Comparison of ENCODE assay signal across 8 cellular contexts in genomic region chr19:36489139-36489919, GRCh38.
DNase-seq lines count a peak whose midpoint lies in the region; ATAC-seq and TF ChIP-seq lines count a peak whose summit lies in the region.

ZNF566 (minus strand) TSS chr19:36489561; CDS start chr19:36476557, 13,004 bp downstream.

- peak within 1 kb of the TSS; percentile 98 for H3K27ac ChIP-seq in cingulate gyrus (ENCODE audit: low read depth, low read length)

- peak; percentile 89 to 95 for DNase-seq in AML-193 (lab: John Stamatoyannopoulos, UW)
- DNase-seq in NCI-H510A (lab: John Stamatoyannopoulos, UW), result peak; percentile 97
- peak; percentile 90 to 95 for DNase-seq in activated CD4-positive, alpha-beta T cell treated with anti-CD3 and anti-CD28 coated beads for 4 hours
- peak; percentile 88 for DNase-seq in kidney glomerular epithelial cell (lab: John Stamatoyannopoulos, UW)
- peak; percentile 91 to 94 for DNase-seq in stimulated activated CD4-positive, alpha-beta T cell treated with anti-CD3 and anti-CD28 coated beads, Interleukin-15, amount 100 ng/mL, for 48 hours (ENCODE audit: low read depth in 2 of 2)

- TF ChIP-seq POLR2A in GM19099 (IDR thresholded peaks at IDR 0.05; ENCODE audit: extremely low read depth, insufficient read length, low read depth), result peak; percentile 42

- ATAC-seq in HG03378 (IDR thresholded peaks at IDR 0.05; ENCODE audit: unreplicated experiment), result peak; percentile 73

Comparison
In these comparisons a context has a peak if more than half of its experiments do, and no peak if none do; other contexts are left out.
1. Peak in every context shown above with its lines: DNase-seq, ATAC-seq and H3K27ac ChIP-seq.